ENCODE assay signal across 9 cellular contexts in the genomic region with DNA sequence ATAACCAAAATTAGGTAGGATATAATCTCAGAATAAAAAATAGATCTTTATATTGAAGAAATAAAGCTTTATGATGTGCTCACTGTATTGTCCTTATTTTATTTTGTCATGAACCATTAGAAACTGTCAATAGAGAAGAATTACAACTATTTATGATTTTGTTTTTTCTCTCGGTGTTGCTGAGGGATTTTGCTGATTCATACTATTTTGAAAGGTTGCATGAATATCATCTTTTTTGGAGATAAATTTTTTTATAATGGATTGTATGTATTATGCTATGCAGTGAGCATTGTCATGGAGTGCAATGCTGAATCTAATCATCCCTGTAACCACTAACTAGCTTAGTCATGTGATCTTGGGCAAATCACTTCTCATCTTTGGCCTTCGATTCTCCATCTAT.
"Had no signal": no experiment of that assay in that cellular context is flagged by ENCODE, and none has a peak within 500 bp of the region (broad histone marks: within the 10 kb centered on the region; RNA-seq: fewer than 3 reads in every experiment).

No MANE protein-coding gene starts in this region.

- H2AFZ ChIP-seq: GM23248 had no signal

- H3K4me2 ChIP-seq: KMS-11 had no signal

- H3K9ac ChIP-seq: GM23248, KMS-11 had no signal

- ATAC-seq: HCT116 had no signal

- H3K4me3 ChIP-seq: GM23248, HAP-1 had no signal

- H3K36me3 ChIP-seq: HAP-1 had no signal

- H3K27ac ChIP-seq: GM23248, HL-60, KMS-11 had no signal

- DNase-seq: GM23248, GOT3, H7, HFFc6, KBM-7 had no signal

- H3K4me1 ChIP-seq: HAP-1 had no signal
